Comparison of ENCODE assay signal across 23 cellular contexts in the genomic region with DNA sequence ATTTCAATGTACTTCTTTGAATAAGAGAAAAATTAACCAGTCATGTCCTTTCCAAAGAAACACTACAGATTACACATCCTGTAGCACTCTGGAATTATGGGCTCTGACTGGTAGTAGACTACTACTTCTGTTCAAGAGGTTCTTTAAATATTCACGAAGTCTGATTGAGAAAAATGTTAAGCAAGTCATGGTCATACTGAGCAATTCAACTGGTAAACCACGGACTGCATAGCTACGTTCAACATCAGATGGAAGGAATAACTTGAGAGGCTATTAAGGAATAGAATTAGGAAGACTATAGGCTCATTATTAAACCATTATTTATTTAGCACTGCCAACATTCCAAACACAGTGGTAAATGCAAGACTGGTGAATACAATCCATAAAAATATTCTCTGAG.
DNase-seq lines count a peak whose midpoint lies in the region; ATAC-seq and TF ChIP-seq lines count a peak whose summit lies in the region.
"Had no signal": no experiment of that assay in that cellular context is flagged by ENCODE, and none has a peak within 500 bp of the region (broad histone marks: within the 10 kb centered on the region; RNA-seq: fewer than 3 reads in every experiment).

No MANE protein-coding gene starts in this region.

- no peaks in the 10 kb centered on the region for H3K79me1 ChIP-seq in IMR-90 (ENCODE audit: low read depth in 1 of 2, low read length in 2 of 2)

- intact Hi-C loops in IMR-90 (cut with micrococcal nuclease): no loop called here

- H3K4me2 ChIP-seq in IMR-90 (ENCODE audit: low read depth, low read length): no peak overlapping the region

- no CpG with 5 or more reads among the region's 3 CpGs for WGBS in IMR-90 (ENCODE audit: extremely low coverage in 2 of 2, insufficient read length in 1 of 2), 2 experiments

- H3K14ac ChIP-seq in IMR-90 (replicated peaks; ENCODE audit: low read depth, low read length): no peak overlapping the region

- no peak overlapping the region for H4K91ac ChIP-seq in IMR-90 (ENCODE audit: insufficient read depth, low read depth, low read length)

- TF ChIP-seq POLR2A in IMR-90 (IDR thresholded peaks at IDR 0.05; ENCODE audit: low read depth, low read length): no peak

- H2AK5ac ChIP-seq in IMR-90 (ENCODE audit: low read depth, low read length): no peak overlapping the region

- H4K20me1 ChIP-seq in IMR-90 (ENCODE audit: insufficient read depth, low read length): no peaks in the 10 kb centered on the region

- H2BK5ac ChIP-seq in IMR-90 (ENCODE audit: low read depth, low read length, poor library complexity, severe bottlenecking): no peak overlapping the region

- dilution Hi-C loops in IMR-90 (cut with HindIII; ENCODE audit: low sequenced_read_pairs, unreplicated experiment): no loop called here

- H2BK15ac ChIP-seq in IMR-90 (ENCODE audit: low read depth, low read length): no peak overlapping the region

- no peak overlapping the region for H4K8ac ChIP-seq in IMR-90 (ENCODE audit: low read depth in 2 of 2, low read length in 2 of 2)

- CTCF ChIA-PET in IMR-90 (lab: Yijun Ruan, JAX): no interaction called here

- POLR2A ChIA-PET in IMR-90 (lab: Charles Lee; ENCODE audit: unreplicated experiment): interaction anchor here (0.6 kb wide), 1 partner anchor 9 kb away, joined by 6 read pairs; no protein-coding TSS in a partner anchor

- H2AK9ac ChIP-seq in IMR-90 (replicated peaks; ENCODE audit: low read depth, low read length, poor library complexity): no peak overlapping the region

- in situ Hi-C loops in IMR-90 (cut with MboI; ENCODE audit: low sequenced_read_pairs): no loop called here

- H3K9me3 ChIP-seq in IMR-90 (ENCODE audit: control insufficient read depth, insufficient read depth, low read length): no peaks in the 10 kb centered on the region
- H3K9me3 ChIP-seq: MG63, SJSA1 had no signal

- no peaks in the 10 kb centered on the region for H3K4me1 ChIP-seq in IMR-90 (ENCODE audit: control insufficient read depth, insufficient read depth, low read length)
- H3K4me1 ChIP-seq: SJSA1 had no signal

- no peak overlapping the region for H2BK20ac ChIP-seq in IMR-90 (ENCODE audit: low read depth, low read length)

- H3K9me1 ChIP-seq in IMR-90 (ENCODE audit: insufficient read depth, low read length): no peaks in the 10 kb centered on the region

- TF ChIP-seq CTCF in IMR-90 (conservative IDR thresholded peaks at IDR 0.05; ENCODE audit: low read depth, low read length) (no peak), choroid plexus epithelial cell (conservative IDR thresholded peaks at IDR 0.05; ENCODE audit: low read depth, low read length) (no peak)

- no peak overlapping the region for H3K4ac ChIP-seq in IMR-90 (ENCODE audit: low read depth, low read length)

- ATAC-seq in IMR-90 (ENCODE audit: low read depth) (peak; percentile 35; the same call in 1 of the 2 replicates), GM19324 (IDR thresholded peaks at IDR 0.05; ENCODE audit: low FRiP score, unreplicated experiment) (no peak)
- ATAC-seq: HCT116, Panc1 had no signal

- TF ChIP-seq RAD21 in IMR-90 (IDR thresholded peaks at IDR 0.05; ENCODE audit: low read length): no peak

- BruUV-seq in IMR-90 (replicated peaks; lab: Mats Ljungman, UMichigan): no TSS peak

- H2BK120ac ChIP-seq in IMR-90 (ENCODE audit: low read depth, low read length): no peak overlapping the region

- no peaks in the 10 kb centered on the region for H3K27me3 ChIP-seq in IMR-90 (ENCODE audit: control insufficient read depth, insufficient read depth, low read length)
- H3K27me3 ChIP-seq: MG63, SJSA1 had no signal

- H3K27ac ChIP-seq in IMR-90 (ENCODE audit: insufficient read depth, low read length): no peak overlapping the region
- H3K27ac ChIP-seq: SJSA1 had no signal

- H3K36me3 ChIP-seq in IMR-90 (ENCODE audit: control insufficient read depth, insufficient read depth, low read length): no peaks in the 10 kb centered on the region
- H3K36me3 ChIP-seq: MG63, SJSA1 had no signal

- H3K18ac ChIP-seq in IMR-90 (ENCODE audit: low read depth, low read length): no peak overlapping the region

- H3K9ac ChIP-seq in IMR-90 (ENCODE audit: low read depth, low read length): no peak overlapping the region

- DNase-seq in AG08396 (ENCODE audit: low spot score): peak; percentile 4
- peak; percentile 55 for DNase-seq in IMR-90
- peak; percentile 11 for DNase-seq in choroid plexus epithelial cell (ENCODE audit: low read depth)
- peak; percentile 62 for DNase-seq in myocyte (ENCODE audit: low read depth)
- no peak for DNase-seq in stimulated activated CD4-positive, alpha-beta T cell treated with anti-CD3 and anti-CD28 coated beads, Interleukin-4, amount 100 ng/mL, for 1 hour
- no peak for DNase-seq in hippocampal formation (lab: John Stamatoyannopoulos, UW)
- DNase-seq: CD4-positive, CD25-positive, alpha-beta regulatory T cell; COR-L47; DND-41; Karpas-422; MG63; NCI-H1092; NCI-H1436 treated with DMSO at 0.1 percent for 48 hours; NCI-H1930; NCI-H226; NCI-H524; NCI-H774; NK-92 treated with Interleukin-12 subunit alpha and Interleukin-12 subunit beta, amount 100 ng/mL, for 24 hours; T-helper 1 cell had no signal

- H3K4me3 ChIP-seq in IMR-90 (ENCODE audit: insufficient read depth, low read depth, low read length): no peak overlapping the region
- H3K4me3 ChIP-seq in choroid plexus epithelial cell (ENCODE audit: low read depth, low read length): no peak overlapping the region
- H3K4me3 ChIP-seq: MG63, SJSA1 had no signal

- no peak overlapping the region for H2AFZ ChIP-seq in IMR-90 (replicated peaks; ENCODE audit: low read length, poor library complexity)

- H4K5ac ChIP-seq in IMR-90 (ENCODE audit: low read depth, low read length): no peak overlapping the region

- no peak overlapping the region for H3K23ac ChIP-seq in IMR-90 (ENCODE audit: low read depth, low read length)

- no peak overlapping the region for H3K56ac ChIP-seq in IMR-90 (ENCODE audit: extremely low read depth, insufficient read depth, low read length)

TF ChIP-seq in IMR-90, 13 proteins besides CTCF, POLR2A, EP300 and RAD21:
- TF ChIP-seq FOS (IDR thresholded peaks at IDR 0.05; ENCODE audit: low read depth, low read length) (no peak), MXI1 (IDR thresholded peaks at IDR 0.05; ENCODE audit: borderline replicate concordance, low read depth, low read length) (no peak), NFE2L2 (IDR thresholded peaks at IDR 0.05; ENCODE audit: low read depth, low read length) (no peak), MAFK (IDR thresholded peaks at IDR 0.05; ENCODE audit: low read depth, low read length) (no peak), BHLHE40 (IDR thresholded peaks at IDR 0.05; ENCODE audit: low read depth, low read length) (no peak), RFX5 (IDR thresholded peaks at IDR 0.05; ENCODE audit: low read depth, low read length) (no peak)
- TF ChIP-seq, protein P1, sequence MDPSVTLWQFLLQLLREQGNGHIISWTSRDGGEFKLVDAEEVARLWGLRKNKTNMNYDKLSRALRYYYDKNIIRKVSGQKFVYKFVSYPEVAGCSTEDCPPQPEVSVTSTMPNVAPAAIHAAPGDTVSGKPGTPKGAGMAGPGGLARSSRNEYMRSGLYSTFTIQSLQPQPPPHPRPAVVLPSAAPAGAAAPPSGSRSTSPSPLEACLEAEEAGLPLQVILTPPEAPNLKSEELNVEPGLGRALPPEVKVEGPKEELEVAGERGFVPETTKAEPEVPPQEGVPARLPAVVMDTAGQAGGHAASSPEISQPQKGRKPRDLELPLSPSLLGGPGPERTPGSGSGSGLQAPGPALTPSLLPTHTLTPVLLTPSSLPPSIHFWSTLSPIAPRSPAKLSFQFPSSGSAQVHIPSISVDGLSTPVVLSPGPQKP (IDR thresholded peaks at IDR 0.05; ENCODE audit: borderline replicate concordance, low read depth, low read length): no peak

Comparison
In these comparisons a context has a peak if more than half of its experiments do, and no peak if none do; other contexts are left out.
1. DNase-seq: peak in AG08396 (single experiment), IMR-90 (single experiment), choroid plexus epithelial cell (single experiment) and myocyte (single experiment); none in stimulated activated CD4-positive, alpha-beta T cell treated with anti-CD3 and anti-CD28 coated beads, Interleukin-4, amount 100 ng/mL, for 1 hour (single experiment) and hippocampal formation (0 of 2).